19 cellular contexts compared by ENCODE assay signal in the genomic region with DNA sequence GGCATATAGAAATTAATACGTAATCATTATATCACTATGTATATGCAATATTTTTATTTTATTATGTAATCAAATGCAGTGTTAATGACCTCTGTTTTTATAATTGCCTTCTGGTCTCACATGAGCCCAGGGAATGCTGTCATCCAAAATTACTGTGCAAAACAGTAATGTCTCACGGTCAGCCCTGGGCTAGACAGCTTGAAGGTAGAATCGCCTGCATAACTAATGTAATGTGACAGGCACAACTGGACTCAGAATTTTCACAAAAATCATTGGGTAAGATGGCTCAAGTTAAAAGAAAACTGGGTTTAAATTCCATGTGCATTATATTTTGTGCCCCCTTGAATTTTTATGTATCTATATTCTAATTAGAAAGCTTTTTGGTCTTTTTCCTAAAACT.
"Had no signal": no experiment of that assay in that cellular context is flagged by ENCODE, and none has a peak within 500 bp of the region (broad histone marks: within the 10 kb centered on the region; RNA-seq: fewer than 3 reads in every experiment).

No MANE protein-coding gene starts in this region.

- H3K4me1 ChIP-seq: Peyer's patch had no signal

- H3K9me3 ChIP-seq: Peyer's patch, SJCRH30 had no signal

- DNase-seq: Kasumi-1, MM.1S, NCI-H1092 treated with DMSO at 0.1 percent for 48 hours, NCI-H1436 treated with DMSO at 0.1 percent for 48 hours, NCI-H187, NCI-H2029, NCI-H2081 treated with DMSO at 0.1 percent for 48 hours, NCI-H345, NCI-H526 treated with DMSO at 0.1 percent for 48 hours, NCI-H774, PC-3, Peyer's patch, SHP77 treated with DMSO at 0.1 percent for 48 hours, SJCRH30 had no signal

- H3K4me3 ChIP-seq: K562, Peyer's patch, SJCRH30 had no signal

- H3K27me3 ChIP-seq: Peyer's patch, SJCRH30 had no signal

- H3K27ac ChIP-seq: HL-60, KMS-11, Peyer's patch, SJCRH30 had no signal

- ATAC-seq: K562, PC-3, Right ventricle myocardium inferior, SK-N-SH treated with all-trans-retinoic acid at 6 μM for 48 hours had no signal

- H3K36me3 ChIP-seq: Peyer's patch, SJCRH30 had no signal
